35 cellular contexts compared by ENCODE assay signal in genomic region chr11:68862426-68862825, GRCh38.
"Had no signal": no experiment of that assay in that cellular context is flagged by ENCODE, and none has a peak within 500 bp of the region (broad histone marks: within the 10 kb centered on the region; RNA-seq: fewer than 3 reads in every experiment).

No MANE protein-coding gene starts in this region.

- H3K9me3 ChIP-seq: gastrocnemius medialis had no signal

- H3K4me1 Mint-ChIP-seq: activated CD4-positive, alpha-beta T cell treated with anti-CD3 and anti-CD28 coated beads for 36 hours; activated CD4-positive, alpha-beta T cell treated with anti-CD3 and anti-CD28 coated beads, Interleukin-2, amount 10 ng/mL, durations not matched to agents 24 days and 14 days; activated CD8-positive, alpha-beta memory T cell treated with anti-CD3 and anti-CD28 coated beads, Interleukin-2, amount 10 ng/mL, durations not matched to agents 7 days and 5 days; activated naive CD4-positive, alpha-beta T cell treated with anti-CD3 and anti-CD28 coated beads, Interleukin-2, amount 50 U/mL, for 24 hours; activated naive CD8-positive, alpha-beta T cell treated with anti-CD3 and anti-CD28 coated beads, Interleukin-2, amount 10 ng/mL, durations not matched to agents 7 days and 5 days; endodermal cell; T-helper 17 cell had no signal

- H3K27ac ChIP-seq: ascending aorta, breast epithelium, cardiac muscle cell, coronary artery, dorsolateral prefrontal cortex, esophagus muscularis mucosa, foreskin keratinocyte, gastrocnemius medialis had no signal

- H3K36me3 ChIP-seq: ascending aorta, breast epithelium, cardiac muscle cell, esophagus muscularis mucosa, gastrocnemius medialis had no signal

- H3K4me1 ChIP-seq: breast epithelium, foreskin keratinocyte had no signal

- H3K27ac Mint-ChIP-seq: activated CD4-positive, alpha-beta memory T cell treated with anti-CD3 and anti-CD28 coated beads for 36 hours; activated CD4-positive, alpha-beta T cell treated with anti-CD3 and anti-CD28 coated beads for 36 hours; activated CD4-positive, alpha-beta T cell treated with anti-CD3 and anti-CD28 coated beads, Interleukin-2, amount 10 ng/mL, durations not matched to agents 24 days and 14 days; activated CD8-positive, alpha-beta memory T cell treated with anti-CD3 and anti-CD28 coated beads, Interleukin-2, amount 10 ng/mL, durations not matched to agents 7 days and 5 days; activated CD8-positive, alpha-beta T cell treated with anti-CD3 and anti-CD28 coated beads, Interleukin-2, amount 10 ng/mL, durations not matched to agents 7 days and 5 days; activated naive CD4-positive, alpha-beta T cell treated with anti-CD3 and anti-CD28 coated beads for 36 hours; activated naive CD4-positive, alpha-beta T cell treated with anti-CD3 and anti-CD28 coated beads, Interleukin-2, amount 50 U/mL, for 24 hours; activated naive CD8-positive, alpha-beta T cell treated with anti-CD3 and anti-CD28 coated beads, Interleukin-2, amount 10 ng/mL, durations not matched to agents 7 days and 5 days; activated T-helper 1 cell treated with anti-CD3 and anti-CD28 coated beads, Interleukin-12 subunit alpha, Interleukin-12 subunit beta, Interleukin-2, Interleukin-4 antibody, amounts not matched to agents 30 ng/mL and 10 ng/mL and 1 ng/mL, durations not matched to agents 14 hours and 24 hours and 36 hours; activated T-helper 2 cell treated with anti-CD3 and anti-CD28 coated beads, Interferon-gamma antibody, Interleukin-2, Interleukin-4, amounts not matched to agents 10 μg/mL and 5 μg/mL and 100 μg/mL, durations not matched to agents 14 hours and 24 hours and 36 hours; brain; dendritic cell treated with granulocyte-macrophage colony-stimulating factor and Interleukin-4, amounts not matched to agents 40 ng/mL and 50 ng/mL, for 4 days; endodermal cell; T-helper 17 cell; T-helper 2 cell treated with Interferon-gamma antibody and Interleukin-4, amounts not matched to agents 5 μg/mL and 100 μg/mL, for 36 hours had no signal

- H3K36me3 Mint-ChIP-seq: activated CD8-positive, alpha-beta memory T cell treated with anti-CD3 and anti-CD28 coated beads, Interleukin-2, amount 10 ng/mL, durations not matched to agents 7 days and 5 days; activated naive CD8-positive, alpha-beta T cell treated with anti-CD3 and anti-CD28 coated beads, Interleukin-2, amount 10 ng/mL, durations not matched to agents 7 days and 5 days had no signal

- H3K27me3 ChIP-seq: ascending aorta, breast epithelium, cardiac muscle cell, dorsolateral prefrontal cortex, esophagus muscularis mucosa, foreskin keratinocyte, gastrocnemius medialis had no signal

- H3K9me3 Mint-ChIP-seq: activated CD4-positive, alpha-beta T cell treated with anti-CD3 and anti-CD28 coated beads, Interleukin-2, amount 10 ng/mL, durations not matched to agents 24 days and 14 days; activated naive CD4-positive, alpha-beta T cell treated with anti-CD3 and anti-CD28 coated beads, Interleukin-2, amount 50 U/mL, for 24 hours; activated T-helper 1 cell treated with anti-CD3 and anti-CD28 coated beads, Interleukin-12 subunit alpha, Interleukin-12 subunit beta, Interleukin-2, Interleukin-4 antibody, amounts not matched to agents 30 ng/mL and 10 ng/mL and 1 ng/mL, durations not matched to agents 14 hours and 24 hours and 36 hours; T-helper 2 cell treated with Interferon-gamma antibody and Interleukin-4, amounts not matched to agents 5 μg/mL and 100 μg/mL, for 36 hours had no signal

- H3K4me3 Mint-ChIP-seq: activated CD4-positive, alpha-beta memory T cell treated with anti-CD3 and anti-CD28 coated beads for 36 hours; activated CD4-positive, alpha-beta T cell treated with anti-CD3 and anti-CD28 coated beads for 36 hours; activated CD4-positive, alpha-beta T cell treated with anti-CD3 and anti-CD28 coated beads, Interleukin-2, amount 10 ng/mL, durations not matched to agents 24 days and 14 days; activated CD8-positive, alpha-beta memory T cell treated with anti-CD3 and anti-CD28 coated beads, Interleukin-2, amount 10 ng/mL, durations not matched to agents 7 days and 5 days; activated CD8-positive, alpha-beta T cell treated with anti-CD3 and anti-CD28 coated beads, Interleukin-2, amount 10 ng/mL, durations not matched to agents 7 days and 5 days; activated naive CD4-positive, alpha-beta T cell treated with anti-CD3 and anti-CD28 coated beads for 36 hours; activated naive CD4-positive, alpha-beta T cell treated with anti-CD3 and anti-CD28 coated beads, Interleukin-2, amount 50 U/mL, for 24 hours; activated naive CD8-positive, alpha-beta T cell treated with anti-CD3 and anti-CD28 coated beads, Interleukin-2, amount 10 ng/mL, durations not matched to agents 7 days and 5 days; activated T-helper 1 cell treated with anti-CD3 and anti-CD28 coated beads, Interleukin-12 subunit alpha, Interleukin-12 subunit beta, Interleukin-2, Interleukin-4 antibody, amounts not matched to agents 30 ng/mL and 10 ng/mL and 1 ng/mL, durations not matched to agents 14 hours and 24 hours and 36 hours; brain; dendritic cell treated with granulocyte-macrophage colony-stimulating factor and Interleukin-4, amounts not matched to agents 40 ng/mL and 50 ng/mL, for 4 days; endodermal cell; T-helper 17 cell; T-helper 2 cell treated with Interferon-gamma antibody and Interleukin-4, amounts not matched to agents 5 μg/mL and 100 μg/mL, for 36 hours had no signal

- DNase-seq: activated CD4-positive, alpha-beta memory T cell treated with anti-CD3 and anti-CD28 coated beads for 36 hours; activated CD4-positive, alpha-beta T cell treated with anti-CD3 and anti-CD28 coated beads for 36 hours; activated CD4-positive, alpha-beta T cell treated with anti-CD3 and anti-CD28 coated beads, Interleukin-2, amount 10 ng/mL, durations not matched to agents 24 days and 14 days; activated CD4-positive, CD25-positive, alpha-beta regulatory T cell; activated CD4-positive, CD25-positive, alpha-beta regulatory T cell treated with anti-CD3 and anti-CD28 coated beads, Interleukin-2, amount 50 U/mL, for 72 hours; activated CD8-positive, alpha-beta memory T cell treated with anti-CD3 and anti-CD28 coated beads, Interleukin-2, amount 10 ng/mL, durations not matched to agents 7 days and 5 days; activated CD8-positive, alpha-beta memory T cell treated with anti-CD3 and anti-CD28 coated beads, Interleukin-2, amount 50 U/mL, for 4 hours; activated CD8-positive, alpha-beta T cell treated with anti-CD3 and anti-CD28 coated beads, Interleukin-2, amount 10 ng/mL, durations not matched to agents 7 days and 5 days; activated effector memory CD4-positive, alpha-beta T cell treated with anti-CD3 and anti-CD28 coated beads, Interleukin-2, amount 50 U/mL, for 16 hours; activated naive CD4-positive, alpha-beta T cell treated with anti-CD3 and anti-CD28 coated beads for 36 hours; activated naive CD8-positive, alpha-beta T cell treated with anti-CD3 and anti-CD28 coated beads, Interleukin-2, amount 10 ng/mL, durations not matched to agents 7 days and 5 days; activated T-cell treated with anti-CD3 and anti-CD28 coated beads, Interleukin-2, amount 50 U/mL, for 1 hour; activated T-cell treated with anti-CD3 and anti-CD28 coated beads, Interleukin-2, amount 50 U/mL, for 48 hours; central memory CD4-positive, alpha-beta T cell; cerebellar nuclear complex; dorsolateral prefrontal cortex; effector memory CD4-positive, alpha-beta T cell; endodermal cell; erythroblast; foreskin keratinocyte; gastrocnemius medialis; T-helper 1 cell; T-helper 17 cell; T1000 had no signal

- H3K27me3 Mint-ChIP-seq: activated CD4-positive, alpha-beta memory T cell treated with anti-CD3 and anti-CD28 coated beads for 36 hours; activated naive CD4-positive, alpha-beta T cell treated with anti-CD3 and anti-CD28 coated beads, Interleukin-2, amount 50 U/mL, for 24 hours; activated naive CD8-positive, alpha-beta T cell treated with anti-CD3 and anti-CD28 coated beads, Interleukin-2, amount 10 ng/mL, durations not matched to agents 7 days and 5 days; dendritic cell treated with granulocyte-macrophage colony-stimulating factor and Interleukin-4, amounts not matched to agents 40 ng/mL and 50 ng/mL, for 4 days; T-helper 17 cell had no signal

- H3K4me3 ChIP-seq: ascending aorta, breast epithelium, cardiac muscle cell, coronary artery, dorsolateral prefrontal cortex, esophagus muscularis mucosa, gastrocnemius medialis had no signal
